In genomic region chr12:50529345-50529744, GRCh38 we compare ENCODE assay signal across 1 cellular context.
TF ChIP-seq lines count a peak whose summit lies in the region.

No MANE protein-coding gene starts in this region.

TF ChIP-seq in endothelial cell of umbilical vein, 7 proteins besides CTCF, POLR2A, EP300 and RAD21 (continued from another document):
- no peak for TF ChIP-seq MAX (IDR thresholded peaks at IDR 0.05; ENCODE audit: insufficient read depth, insufficient read length)
